15 cellular contexts compared by ENCODE assay signal in the genomic region with DNA sequence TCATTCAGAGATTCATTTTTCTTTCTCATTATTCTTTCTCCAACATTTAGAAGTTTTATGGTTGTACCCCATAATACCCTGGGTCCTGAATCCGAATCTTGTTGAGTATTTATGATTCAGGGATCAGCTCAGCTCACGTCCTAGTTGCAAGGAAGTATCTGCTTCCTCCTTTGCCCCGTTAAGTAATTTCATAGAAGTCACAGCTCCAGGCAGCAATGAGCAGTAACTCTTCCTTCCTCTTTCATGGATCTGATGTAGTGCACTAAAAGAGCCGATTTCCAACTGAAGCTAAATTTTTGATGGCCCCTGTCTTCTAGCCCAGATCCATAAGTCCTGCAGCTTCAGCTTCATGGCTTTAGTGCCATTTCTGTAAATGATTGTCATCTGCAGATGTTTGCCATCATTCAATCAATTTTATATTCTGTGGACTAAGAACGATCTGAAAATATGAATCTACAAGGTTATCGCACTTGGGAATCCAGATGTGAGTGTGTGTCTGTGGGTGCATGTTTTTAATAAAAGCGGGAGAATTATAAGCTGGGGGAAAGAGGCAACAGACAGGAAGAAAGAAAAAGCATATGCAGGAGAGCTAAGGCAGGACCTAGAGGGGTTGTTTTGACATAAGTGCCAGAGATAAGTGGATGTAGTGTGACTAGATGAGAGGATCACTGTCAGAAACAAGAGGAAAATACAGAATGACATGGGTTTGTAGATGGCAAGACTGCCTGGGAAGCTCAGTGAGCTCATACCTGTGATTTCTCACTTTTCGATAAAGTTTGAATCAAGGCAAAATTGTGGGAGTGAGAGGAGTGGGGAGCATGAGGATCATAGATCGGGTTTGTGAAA. TPM values are rescaled to one million over a fixed set of nuclear protein-coding genes. Genes with fewer than 3 reads are reported as not detected.
"Had no signal": no experiment of that assay in that cellular context is flagged by ENCODE, and none has a peak within 500 bp of the region (broad histone marks: within the 10 kb centered on the region; RNA-seq: fewer than 3 reads in every experiment).

No MANE protein-coding gene starts in this region.

- H3K4me1 Mint-ChIP-seq: activated CD4-positive, alpha-beta memory T cell treated with anti-CD3 and anti-CD28 coated beads, Interleukin-2, amount 10 ng/mL, durations not matched to agents 7 days and 5 days; activated naive CD8-positive, alpha-beta T cell treated with anti-CD3 and anti-CD28 coated beads for 36 hours; endodermal cell; natural killer cell had no signal

- H3K4me3 Mint-ChIP-seq: activated CD4-positive, alpha-beta memory T cell treated with anti-CD3 and anti-CD28 coated beads, Interleukin-2, amount 10 ng/mL, durations not matched to agents 7 days and 5 days; activated naive CD8-positive, alpha-beta T cell treated with anti-CD3 and anti-CD28 coated beads for 36 hours; activated T-cell treated with anti-CD3 and anti-CD28 coated beads, Interleukin-2, amount 50 U/mL, for 72 hours; endodermal cell; natural killer cell; stimulated activated memory B cell treated with anti-CD40 and anti-IgM and Interleukin-4, amounts not matched to agents 10 μg/mL and 1 μg/mL and 100 μg/mL, for 72 hours had no signal

- H3K36me3 Mint-ChIP-seq: activated naive CD8-positive, alpha-beta T cell treated with anti-CD3 and anti-CD28 coated beads for 36 hours; natural killer cell; stimulated activated memory B cell treated with anti-CD40 and anti-IgM and Interleukin-4, amounts not matched to agents 10 μg/mL and 1 μg/mL and 100 μg/mL, for 72 hours had no signal

- DNase-seq: activated CD4-positive, alpha-beta memory T cell treated with anti-CD3 and anti-CD28 coated beads, Interleukin-2, amount 10 ng/mL, durations not matched to agents 7 days and 5 days; activated gamma-delta T cell treated with Interleukin-2 at 50 U/mL for 16 hours; activated naive CD8-positive, alpha-beta T cell treated with anti-CD3 and anti-CD28 coated beads for 36 hours; activated T-cell treated with anti-CD3 and anti-CD28 coated beads, Interleukin-2, amount 50 U/mL, for 72 hours; brain microvascular endothelial cell; endodermal cell; erythroblast; hypothalamus; lower lobe of right lung; natural killer cell; occipital lobe; psoas muscle; spleen; stimulated activated CD4-positive, alpha-beta T cell treated with anti-CD3 and anti-CD28 coated beads, Interleukin-1b, Interleukin-23, amount 100 ng/mL, for 48 hours had no signal

- H3K27ac Mint-ChIP-seq: activated CD4-positive, alpha-beta memory T cell treated with anti-CD3 and anti-CD28 coated beads, Interleukin-2, amount 10 ng/mL, durations not matched to agents 7 days and 5 days; activated naive CD8-positive, alpha-beta T cell treated with anti-CD3 and anti-CD28 coated beads for 36 hours; activated T-cell treated with anti-CD3 and anti-CD28 coated beads, Interleukin-2, amount 50 U/mL, for 72 hours; endodermal cell; natural killer cell; stimulated activated memory B cell treated with anti-CD40 and anti-IgM and Interleukin-4, amounts not matched to agents 10 μg/mL and 1 μg/mL and 100 μg/mL, for 72 hours had no signal

- H3K9me3 Mint-ChIP-seq: activated CD4-positive, alpha-beta memory T cell treated with anti-CD3 and anti-CD28 coated beads, Interleukin-2, amount 10 ng/mL, durations not matched to agents 7 days and 5 days; activated naive CD8-positive, alpha-beta T cell treated with anti-CD3 and anti-CD28 coated beads for 36 hours; activated T-cell treated with anti-CD3 and anti-CD28 coated beads, Interleukin-2, amount 50 U/mL, for 72 hours; endodermal cell; natural killer cell; stimulated activated memory B cell treated with anti-CD40 and anti-IgM and Interleukin-4, amounts not matched to agents 10 μg/mL and 1 μg/mL and 100 μg/mL, for 72 hours had no signal

RNA-seq across cellular contexts. Expression of a gene that starts 51.3 kb away (rescaled TPM):
- polyA plus RNA-seq: spleen had no signal
